Comparison of ENCODE assay signal across 23 cellular contexts in genomic region chr7:134804854-134805253, GRCh38. TPM values are rescaled to one million over a fixed set of nuclear protein-coding genes. Genes with fewer than 3 reads are reported as not detected.
DNase-seq lines count a peak whose midpoint lies in the region; ATAC-seq and TF ChIP-seq lines count a peak whose summit lies in the region.
"Had no signal": no experiment of that assay in that cellular context is flagged by ENCODE, and none has a peak within 500 bp of the region (broad histone marks: within the 10 kb centered on the region; RNA-seq: fewer than 3 reads in every experiment).

No MANE protein-coding gene starts in this region.

- peak overlapping the region in 8 of 10 donors; percentile 2 to 81 (median 49) for H3K27ac ChIP-seq in heart right ventricle
- peak overlapping the region; percentile 51 to 72 for H3K27ac ChIP-seq in aorta (ENCODE audit: low read depth in 1 of 2, low read length in 2 of 2)
- H3K27ac ChIP-seq: C4-2B had no signal

- no peak overlapping the region for H3K4me3 ChIP-seq in heart right ventricle
- H3K4me3 ChIP-seq in aorta (ENCODE audit: low read length in 2 of 2) = no peak overlapping the region
- H3K4me3 ChIP-seq: GM12878 had no signal

- peak overlapping the region; percentile 100 for H3K27ac Mint-ChIP-seq in endothelial cell (ENCODE audit: unreplicated experiment)
- H3K27ac Mint-ChIP-seq in nephron = peak overlapping the region; percentile 71 to 93 (median 84)
- H3K27ac Mint-ChIP-seq: activated T-helper 2 cell treated with anti-CD3 and anti-CD28 coated beads, Interferon-gamma antibody, Interleukin-2, Interleukin-4, amounts not matched to agents 10 μg/mL and 5 μg/mL and 100 μg/mL, durations not matched to agents 14 hours and 24 hours and 36 hours; endodermal cell had no signal

- H3K9me3 ChIP-seq in heart right ventricle = peaks cover 0 to 4% (median 0%) of the 10 kb centered on the region in 11 donors
- no peaks in the 10 kb centered on the region for H3K9me3 ChIP-seq in aorta (ENCODE audit: control insufficient read depth, low read length)

- H3K36me3 Mint-ChIP-seq in endothelial cell (ENCODE audit: low read depth, unreplicated experiment) (peaks cover 18% of the 10 kb centered on the region), nephron (ENCODE audit: low read depth) (peaks cover 35% of the 10 kb centered on the region)

- TF ChIP-seq CTCF in heart right ventricle (IDR thresholded peaks at IDR 0.05) (no peak), endothelial cell (IDR thresholded peaks at IDR 0.05; ENCODE audit: unreplicated experiment) (no peak), nephron (IDR thresholded peaks at IDR 0.05; ENCODE audit: unreplicated experiment in 3 of 3) (no peak)

- H3K27me3 Mint-ChIP-seq in endothelial cell (ENCODE audit: unreplicated experiment) (peaks cover 1% of the 10 kb centered on the region), nephron (ENCODE audit: low read depth) (no peaks in the 10 kb centered on the region)

- ATAC-seq in heart right ventricle (no peak), Right ventricle myocardium inferior (no peak), aorta (ENCODE audit: low FRiP score) (no peak), GM21447 (IDR thresholded peaks at IDR 0.05; ENCODE audit: unreplicated experiment) (no peak)
- ATAC-seq: GM12878 had no signal

- H3K4me3 Mint-ChIP-seq in endothelial cell (ENCODE audit: unreplicated experiment) (peak overlapping the region; percentile 51), nephron (no peak overlapping the region)
- H3K4me3 Mint-ChIP-seq: endodermal cell had no signal

- H3K4me1 ChIP-seq in heart right ventricle = peaks cover 0 to 58% (median 37%) of the 10 kb centered on the region in 9 donors
- no peaks in the 10 kb centered on the region for H3K4me1 ChIP-seq in aorta (ENCODE audit: control insufficient read depth in 1 of 2, insufficient read depth in 2 of 2, low read length in 2 of 2)

- H3K27me3 ChIP-seq in heart right ventricle (no peaks in the 10 kb centered on the region), aorta (ENCODE audit: control insufficient read depth in 1 of 2, insufficient read depth in 2 of 2, low read length in 1 of 2) (no peaks in the 10 kb centered on the region)

- peaks cover 12% of the 10 kb centered on the region for H3K4me1 Mint-ChIP-seq in endothelial cell (ENCODE audit: unreplicated experiment)
- H3K4me1 Mint-ChIP-seq in nephron = peaks cover 20% of the 10 kb centered on the region
- H3K4me1 Mint-ChIP-seq: endodermal cell had no signal

- H3K9me3 Mint-ChIP-seq in endothelial cell (ENCODE audit: unreplicated experiment) (no peaks in the 10 kb centered on the region), nephron (peaks cover 12% of the 10 kb centered on the region)
- H3K9me3 Mint-ChIP-seq: activated T-helper 2 cell treated with anti-CD3 and anti-CD28 coated beads, Interferon-gamma antibody, Interleukin-2, Interleukin-4, amounts not matched to agents 10 μg/mL and 5 μg/mL and 100 μg/mL, durations not matched to agents 14 hours and 24 hours and 36 hours had no signal

- 90 to 92% methylated on average over 3 of the region's 3 CpGs for WGBS in heart right ventricle, 2 donors
- WGBS in aorta, 2 donors = 43 to 53% methylated on average over 3 of the region's 3 CpGs

- intact Hi-C loops in heart right ventricle (cut with DNase I) = no loop called here
- intact Hi-C loops in Right ventricle myocardium inferior (cut with DNase I) = no loop called here
- intact Hi-C loops in aorta (cut with DNase I) = no loop called here

- H3K36me3 ChIP-seq in heart right ventricle = peaks cover 0 to 15% (median 0%) of the 10 kb centered on the region in 9 donors
- H3K36me3 ChIP-seq in aorta (ENCODE audit: control insufficient read depth in 1 of 2, insufficient read depth in 2 of 2, low read length in 1 of 2) = no peaks in the 10 kb centered on the region

- no peak for DNase-seq in heart right ventricle
- DNase-seq in Right ventricle myocardium inferior (ENCODE audit: missing footprints) = no peak
- no peak for DNase-seq in endothelial cell (ENCODE audit: low spot score)
- peak in 1 of 2 donors; percentile 57 for DNase-seq in aorta
- DNase-seq in AG08396 (ENCODE audit: low spot score) = no peak
- DNase-seq in effector CD4-positive, alpha-beta T cell = no peak
- DNase-seq: activated CD4-positive, CD25-positive, alpha-beta regulatory T cell; central memory CD4-positive, alpha-beta T cell; DMS 273 treated with DMSO at 0.1 percent for 48 hours; endodermal cell; GF-D8; NCI-H1092; NCI-H2081 treated with DMSO at 0.1 percent for 48 hours; NCI-H524 treated with DMSO at 0.1 percent for 48 hours; occipital lobe; SIG-M5; stimulated activated CD4-positive, alpha-beta T cell treated with anti-CD3 and anti-CD28 coated beads, Interleukin-2, amount 100 ng/mL, for 48 hours; substantia nigra had no signal

RNA-seq across cellular contexts. Expression of gene CALD1, which starts 25.4 kb away (rescaled TPM):
- total RNA-seq in heart right ventricle (100 to 1,000 TPM in 9 of 10 donors, 10 to 100 TPM in 1; 96.6 to 180 (median 132) TPM), Right ventricle myocardium inferior (99.1 TPM), endothelial cell (ENCODE audit: unreplicated experiment) (230 TPM), aorta (1,000 to 10,000 TPM; 1,102 to 1,700 TPM)
- polyA plus RNA-seq in heart right ventricle (100 to 1,000 TPM in 1 of 2 donors, 10 to 100 TPM in 1; 69.9 to 119 TPM), aorta (1,000 to 10,000 TPM in 1 of 2 donors, 100 to 1,000 TPM in 1; 658 to 1,235 TPM)
